ENCODE assay signal across 34 cellular contexts in the genomic region with DNA sequence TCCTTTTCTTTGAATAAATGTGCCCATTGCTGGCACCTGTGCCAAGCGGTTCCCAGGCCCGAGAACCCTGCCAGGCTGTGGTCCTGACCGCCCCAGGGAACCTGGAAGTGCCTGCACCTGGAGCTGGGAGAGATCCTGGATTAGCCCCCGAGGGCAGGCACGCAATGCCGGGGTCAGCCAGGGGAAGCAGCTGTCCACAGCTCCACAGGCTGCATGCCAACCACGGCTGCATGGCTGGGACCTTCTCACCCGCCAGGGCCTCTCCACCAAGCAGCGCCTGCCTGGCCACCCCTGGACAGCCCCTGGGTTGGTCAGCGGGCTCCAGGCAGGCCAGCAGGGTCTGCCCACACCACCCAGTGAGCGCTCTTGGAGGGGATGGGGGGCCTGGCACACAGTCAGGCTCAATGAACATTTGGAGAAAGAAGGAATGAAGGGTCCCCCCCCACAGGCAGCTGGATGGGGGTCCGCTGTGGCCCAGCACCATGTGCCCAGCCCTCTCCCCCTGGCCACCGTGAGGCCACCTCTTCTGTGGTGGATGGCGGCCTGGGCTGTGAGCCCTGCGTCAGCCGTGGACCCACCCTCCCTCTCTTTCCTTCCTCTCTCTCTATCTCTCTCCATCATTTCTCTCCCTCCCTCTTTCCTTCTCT. TPM values are rescaled to one million over a fixed set of nuclear protein-coding genes. Genes with fewer than 3 reads are reported as not detected.
A peak's percentile ranks its signal among the peaks of the same experiment; 100 is the strongest.
DNase-seq lines count a peak whose midpoint lies in the region; ATAC-seq, FAIRE-seq and TF ChIP-seq lines count a peak whose summit lies in the region.
"Had no signal": no experiment of that assay in that cellular context is flagged by ENCODE, and none has a peak within 500 bp of the region (broad histone marks: within the 10 kb centered on the region; RNA-seq: fewer than 3 reads in every experiment).

No MANE protein-coding gene starts in this region.

- POLR2A ChIA-PET in SK-N-SH (lab: Yijun Ruan, JAX) = no interaction called here

- CTCF ChIA-PET in SK-N-SH (lab: Yijun Ruan, JAX) = no interaction called here

- H3K27ac Mint-ChIP-seq in progenitor cell of endocrine pancreas = no peak overlapping the region
- H3K27ac Mint-ChIP-seq: activated CD4-positive, alpha-beta T cell treated with anti-CD3 and anti-CD28 coated beads, Interleukin-2, amount 10 ng/mL, durations not matched to agents 7 days and 5 days; activated naive CD8-positive, alpha-beta T cell treated with anti-CD3 and anti-CD28 coated beads, Interleukin-2, amount 50 U/mL, for 24 hours; CD4-positive, alpha-beta memory T cell; HFFc6; immature natural killer cell; natural killer cell; stimulated activated naive CD8-positive, alpha-beta T cell treated with anti-CD3 and anti-CD28 coated beads, Interleukin-15, amount 100 ng/mL, for 72 hours had no signal

- H3K27me3 ChIP-seq in SK-N-SH (ENCODE audit: insufficient read depth) = no peaks in the 10 kb centered on the region
- H3K27me3 ChIP-seq: pancreas, SJCRH30 had no signal

- no peaks in the 10 kb centered on the region for H4K20me1 ChIP-seq in SK-N-SH (ENCODE audit: insufficient read depth)

- no peaks in the 10 kb centered on the region for H3K36me3 ChIP-seq in SK-N-SH (replicated peaks in 1 of 2; ENCODE audit: control insufficient read depth in 1 of 2, insufficient read depth in 2 of 2, low read length in 1 of 2)
- H3K36me3 ChIP-seq: pancreas, SJCRH30 had no signal

- TF ChIP-seq RAD21 in SK-N-SH (IDR thresholded peaks at IDR 0.05; ENCODE audit: low read length) = no peak

- H3F3A ChIP-seq in SK-N-SH (replicated peaks; ENCODE audit: insufficient read depth) = no peaks in the 10 kb centered on the region

- no peak for TF ChIP-seq EP300 in SK-N-SH (IDR thresholded peaks at IDR 0.05; ENCODE audit: borderline replicate concordance in 1 of 2, low read depth in 1 of 2, low read length in 1 of 2)

- ATAC-seq in SK-N-SH treated with all-trans-retinoic acid at 6 μM for 48 hours (no peak), GM19328 (IDR thresholded peaks at IDR 0.05; ENCODE audit: unreplicated experiment) (no peak)
- ATAC-seq: activated naive CD8-positive, alpha-beta T cell treated with anti-CD3 and anti-CD28 coated beads, Interleukin-2, amount 50 U/mL, for 24 hours; natural killer cell; pancreas; sciatic nerve had no signal

- H3K9ac ChIP-seq in SK-N-SH = no peak overlapping the region
- H3K9ac ChIP-seq: GM23248 had no signal

- no peak overlapping the region for H3K4me3 Mint-ChIP-seq in progenitor cell of endocrine pancreas (ENCODE audit: low read depth)
- H3K4me3 Mint-ChIP-seq: activated CD4-positive, alpha-beta T cell treated with anti-CD3 and anti-CD28 coated beads, Interleukin-2, amount 10 ng/mL, durations not matched to agents 7 days and 5 days; activated naive CD8-positive, alpha-beta T cell treated with anti-CD3 and anti-CD28 coated beads, Interleukin-2, amount 50 U/mL, for 24 hours; CD4-positive, alpha-beta memory T cell; HFFc6; immature natural killer cell; natural killer cell; stimulated activated naive CD8-positive, alpha-beta T cell treated with anti-CD3 and anti-CD28 coated beads, Interleukin-15, amount 100 ng/mL, for 72 hours had no signal

- DNase-seq in SK-N-SH (peak; percentile 38), D341Med (ENCODE audit: low spot score) (peak; percentile 25), frontal cortex (ENCODE audit: low spot score in 2 of 2) (peak; percentile 10 to 16), progenitor cell of endocrine pancreas (ENCODE audit: low spot score, unreplicated experiment) (peak; percentile 6), Kasumi-1 (lab: John Stamatoyannopoulos, UW) (no peak), AML-193 (lab: John Stamatoyannopoulos, UW) (no peak)
- DNase-seq: activated CD4-positive, alpha-beta T cell treated with anti-CD3 and anti-CD28 coated beads, Interleukin-2, amount 10 ng/mL, durations not matched to agents 7 days and 5 days; activated naive CD8-positive, alpha-beta T cell treated with anti-CD3 and anti-CD28 coated beads, Interleukin-2, amount 50 U/mL, for 24 hours; CD4-positive, alpha-beta memory T cell; effector CD4-positive, alpha-beta T cell; HFFc6; immature natural killer cell; midbrain; natural killer cell; NCI-H1417; NCI-H2081 treated with DMSO at 0.1 percent for 48 hours; NCI-H446; SJCRH30; T-helper 1 cell had no signal

- H2AFZ ChIP-seq in SK-N-SH (ENCODE audit: low read depth) = no peak overlapping the region
- H2AFZ ChIP-seq: GM23248, PC-9 had no signal

- H3K9me2 ChIP-seq in SK-N-SH = no peaks in the 10 kb centered on the region

- no peaks in the 10 kb centered on the region for H3K9me3 ChIP-seq in SK-N-SH
- H3K9me3 ChIP-seq: pancreas, SJCRH30 had no signal

- peaks cover 5% of the 10 kb centered on the region for H3K9me3 Mint-ChIP-seq in progenitor cell of endocrine pancreas (ENCODE audit: low read depth)
- H3K9me3 Mint-ChIP-seq: immature natural killer cell had no signal

- no peak for TF ChIP-seq CTCF in SK-N-SH (IDR thresholded peaks at IDR 0.05)
- no peak for TF ChIP-seq CTCF in progenitor cell of endocrine pancreas (IDR thresholded peaks at IDR 0.05; ENCODE audit: unreplicated experiment)

- no peak overlapping the region for H3K27ac ChIP-seq in SK-N-SH (ENCODE audit: low read depth in 2 of 2, low read length in 1 of 2)
- H3K27ac ChIP-seq: 22Rv1, GM23248, pancreas, PC-9, SJCRH30 had no signal

- no peaks in the 10 kb centered on the region for H3K79me2 ChIP-seq in SK-N-SH (ENCODE audit: insufficient read depth)

- WGBS in SK-N-SH (ENCODE audit: low lambda C conversion rate) = 32% methylated on average over 10 of the region's 16 CpGs

- no peaks in the 10 kb centered on the region for H3K36me3 Mint-ChIP-seq in progenitor cell of endocrine pancreas (ENCODE audit: insufficient read depth)
- H3K36me3 Mint-ChIP-seq: CD4-positive, alpha-beta memory T cell; immature natural killer cell; natural killer cell had no signal

- H3K4me1 Mint-ChIP-seq in progenitor cell of endocrine pancreas (ENCODE audit: low read depth) = peaks cover 4% of the 10 kb centered on the region
- H3K4me1 Mint-ChIP-seq: activated CD4-positive, alpha-beta T cell treated with anti-CD3 and anti-CD28 coated beads, Interleukin-2, amount 10 ng/mL, durations not matched to agents 7 days and 5 days; activated naive CD8-positive, alpha-beta T cell treated with anti-CD3 and anti-CD28 coated beads, Interleukin-2, amount 50 U/mL, for 24 hours; CD4-positive, alpha-beta memory T cell; immature natural killer cell; stimulated activated naive CD8-positive, alpha-beta T cell treated with anti-CD3 and anti-CD28 coated beads, Interleukin-15, amount 100 ng/mL, for 72 hours had no signal

- peaks cover 19% of the 10 kb centered on the region for H3K27me3 Mint-ChIP-seq in progenitor cell of endocrine pancreas
- H3K27me3 Mint-ChIP-seq: activated CD4-positive, alpha-beta T cell treated with anti-CD3 and anti-CD28 coated beads, Interleukin-2, amount 10 ng/mL, durations not matched to agents 7 days and 5 days had no signal

- no peak overlapping the region for H3K4me3 ChIP-seq in SK-N-SH (ENCODE audit: low read depth in 2 of 2, low read length in 1 of 2)
- H3K4me3 ChIP-seq: GM23248, pancreas, PC-9, SJCRH30 had no signal

- H3K4me1 ChIP-seq in SK-N-SH (ENCODE audit: control insufficient read depth in 1 of 2, insufficient read depth in 2 of 2, low read depth in 1 of 2, low read length in 1 of 2) = no peaks in the 10 kb centered on the region
- H3K4me1 ChIP-seq: pancreas, SJCRH30 had no signal

- H3K4me2 ChIP-seq in SK-N-SH = no peak overlapping the region
- H3K4me2 ChIP-seq: PC-9 had no signal

- no peak for FAIRE-seq in frontal cortex (lab: Jason Lieb, UNC)
- FAIRE-seq: pancreas, TTC549 had no signal

TF ChIP-seq in SK-N-SH, 30 proteins besides CTCF, POLR2A, EP300 and RAD21 (continues in another document):
- TF ChIP-seq FOXJ3 (CRISPR knock-in tag; IDR thresholded peaks at IDR 0.05) (no peak), RCOR1 (IDR thresholded peaks at IDR 0.05; ENCODE audit: low read length) (no peak), MEF2A (IDR thresholded peaks at IDR 0.05; ENCODE audit: borderline replicate concordance, low read depth) (no peak), MXI1 (IDR thresholded peaks at IDR 0.05; ENCODE audit: low read depth, low read length) (no peak), JUND (IDR thresholded peaks at IDR 0.05) (no peak)
- TF ChIP-seq, protein P1, sequence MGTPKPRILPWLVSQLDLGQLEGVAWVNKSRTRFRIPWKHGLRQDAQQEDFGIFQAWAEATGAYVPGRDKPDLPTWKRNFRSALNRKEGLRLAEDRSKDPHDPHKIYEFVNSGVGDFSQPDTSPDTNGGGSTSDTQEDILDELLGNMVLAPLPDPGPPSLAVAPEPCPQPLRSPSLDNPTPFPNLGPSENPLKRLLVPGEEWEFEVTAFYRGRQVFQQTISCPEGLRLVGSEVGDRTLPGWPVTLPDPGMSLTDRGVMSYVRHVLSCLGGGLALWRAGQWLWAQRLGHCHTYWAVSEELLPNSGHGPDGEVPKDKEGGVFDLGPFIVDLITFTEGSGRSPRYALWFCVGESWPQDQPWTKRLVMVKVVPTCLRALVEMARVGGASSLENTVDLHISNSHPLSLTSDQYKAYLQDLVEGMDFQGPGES (IDR thresholded peaks at IDR 0.05; ENCODE audit: low read depth, low read length) = no peak

TF ChIP-seq in SK-N-SH treated with all-trans-retinoic acid at 6 μM for 48 hours, 23 proteins besides CTCF, POLR2A, EP300 and RAD21:
- no peak for TF ChIP-seq PPARA (CRISPR knock-in tag; IDR thresholded peaks at IDR 0.05; ENCODE audit: borderline replicate concordance)
- TF ChIP-seq ZFP30 (CRISPR knock-in tag; IDR thresholded peaks at IDR 0.05) = no peak

RNA-seq across cellular contexts. Expression of a gene that starts 35.3 kb away (rescaled TPM):
- polyA plus RNA-seq in SK-N-SH (2012; rRNA removed) = not detected in 2 replicates
- not detected in 2 replicates for polyA plus RNA-seq in SK-N-SH (2012; cell fraction: cytosol; rRNA removed)
- not detected in 2 replicates for polyA plus RNA-seq in SK-N-SH (2012; cell fraction: nucleus; rRNA removed)
- total RNA-seq in frontal cortex (not detected), progenitor cell of endocrine pancreas (0.02 TPM in 1 of 2 replicates, not detected in the other)
- total RNA-seq: activated CD4-positive, alpha-beta T cell treated with anti-CD3 and anti-CD28 coated beads, Interleukin-2, amount 10 ng/mL, durations not matched to agents 7 days and 5 days; CD4-positive, alpha-beta memory T cell; chondrocyte; epithelial cell of proximal tubule; fibroblast of villous mesenchyme; GM23248; HFFc6; liver; MCF 10A; natural killer cell; SJCRH30; ureter had no signal
- polyA plus RNA-seq: CD4-positive, alpha-beta memory T cell; GM23248; immature natural killer cell; liver had no signal

RNA-seq across cellular contexts. Expression of a gene that starts 47.8 kb away (rescaled TPM):
- not detected in 2 replicates for polyA plus RNA-seq in SK-N-SH (2012; rRNA removed)
- polyA plus RNA-seq in SK-N-SH (2012; cell fraction: cytosol; rRNA removed) = not detected in 2 replicates
- under 0.01 TPM in 1 of 2 replicates, not detected in the other for polyA plus RNA-seq in SK-N-SH (2012; cell fraction: nucleus; rRNA removed)
- total RNA-seq in frontal cortex = not detected
- total RNA-seq in progenitor cell of endocrine pancreas = not detected in 2 replicates
- total RNA-seq: activated CD4-positive, alpha-beta T cell treated with anti-CD3 and anti-CD28 coated beads, Interleukin-2, amount 10 ng/mL, durations not matched to agents 7 days and 5 days; CD4-positive, alpha-beta memory T cell; chondrocyte; epithelial cell of proximal tubule; fibroblast of villous mesenchyme; GM23248; liver; natural killer cell; sciatic nerve had no signal
- polyA plus RNA-seq: CD4-positive, alpha-beta memory T cell; GM23248; immature natural killer cell had no signal

Comparison
In these comparisons a context has a peak if more than half of its experiments do, and no peak if none do; other contexts are left out.
1. DNase-seq: peak in SK-N-SH (single experiment), D341Med (single experiment), frontal cortex (2 of 2) and progenitor cell of endocrine pancreas (single experiment); none in Kasumi-1 (0 of 2) and AML-193 (0 of 2).